12 cellular contexts compared by ENCODE assay signal in genomic region chr1:205584732-205585131, GRCh38. TPM values are rescaled to one million over a fixed set of nuclear protein-coding genes. Genes with fewer than 3 reads are reported as not detected.
A peak's percentile ranks its signal among the peaks of the same experiment; 100 is the strongest.
DNase-seq lines count a peak whose midpoint lies in the region; ATAC-seq and TF ChIP-seq lines count a peak whose summit lies in the region.
"Had no signal": no experiment of that assay in that cellular context is flagged by ENCODE, and none has a peak within 500 bp of the region (broad histone marks: within the 10 kb centered on the region; RNA-seq: fewer than 3 reads in every experiment).

No MANE protein-coding gene starts in this region.

- no peaks in the 10 kb centered on the region for H3K36me3 Mint-ChIP-seq in type B pancreatic cell
- H3K36me3 Mint-ChIP-seq: naive thymus-derived CD8-positive, alpha-beta T cell had no signal

- peak overlapping the region; percentile 26 for H3K27ac Mint-ChIP-seq in type B pancreatic cell

- H3K4me3 ChIP-seq in heart left ventricle (no peak overlapping the region), right atrium auricular region (no peak overlapping the region), OCI-LY7 (ENCODE audit: low read depth, low read length, poor library complexity, severe bottlenecking) (no peak overlapping the region), fibroblast of pulmonary artery (replicated peaks; ENCODE audit: low read depth, low read length) (no peak overlapping the region)

- peaks cover 11% of the 10 kb centered on the region for H3K27me3 Mint-ChIP-seq in type B pancreatic cell
- H3K27me3 Mint-ChIP-seq: naive thymus-derived CD8-positive, alpha-beta T cell had no signal

- H3K9me3 Mint-ChIP-seq in type B pancreatic cell: no peaks in the 10 kb centered on the region
- H3K9me3 Mint-ChIP-seq: naive thymus-derived CD8-positive, alpha-beta T cell had no signal

- TF ChIP-seq CTCF in heart left ventricle (IDR thresholded peaks at IDR 0.05): peak in 9 of 12 donors; percentile 12 to 42 (median 29)
- no peak for TF ChIP-seq CTCF in right atrium auricular region (IDR thresholded peaks at IDR 0.05)
- TF ChIP-seq CTCF in OCI-LY7 (conservative IDR thresholded peaks at IDR 0.05; ENCODE audit: low read length): peak; percentile 86
- TF ChIP-seq CTCF in fibroblast of pulmonary artery (IDR thresholded peaks at IDR 0.05; ENCODE audit: low read length, missing control alignments): peak; percentile 35
- TF ChIP-seq CTCF in type B pancreatic cell (conservative IDR thresholded peaks at IDR 0.05): peak; percentile 62

- intact Hi-C loops in heart left ventricle (cut with DNase I): loop anchor here in 8 of 10 donors (5.0 kb wide), 5 partner anchors 42 to 398 kb away; no protein-coding TSS in a partner anchor
- intact Hi-C loops in OCI-LY7 (cut with micrococcal nuclease; ENCODE audit: unreplicated experiment): no loop called here

- TF ChIP-seq POLR2A in heart left ventricle (IDR thresholded peaks at IDR 0.05): no peak

- no peak for DNase-seq in heart left ventricle
- DNase-seq in right atrium auricular region (ENCODE audit: low spot score): no peak
- no peak for DNase-seq in OCI-LY7 (ENCODE audit: low spot score)
- DNase-seq in fibroblast of pulmonary artery (ENCODE audit: low read depth): no peak
- DNase-seq in type B pancreatic cell (ENCODE audit: extremely low spot score, unreplicated experiment): no peak
- no peak for DNase-seq in putamen (ENCODE audit: low spot score)
- DNase-seq in dedifferentiated amniotic fluid mesenchymal stem cell (ENCODE audit: extremely low spot score): no peak
- DNase-seq: naive thymus-derived CD8-positive, alpha-beta T cell; NCI-H1417; NCI-H774; T1000 had no signal

- CTCF ChIA-PET in OCI-LY7 (lab: Charles Lee; ENCODE audit: unreplicated experiment): interaction anchor here (1.9 kb wide), 1 partner anchor 127 kb away, joined by 4 read pairs; no protein-coding TSS in a partner anchor

- BruUV-seq in OCI-LY7 (replicated peaks; lab: Mats Ljungman, UMichigan): no TSS peak

- H3K4me1 Mint-ChIP-seq in type B pancreatic cell (ENCODE audit: unreplicated experiment): peaks cover 17% of the 10 kb centered on the region

- H3K4me1 ChIP-seq in heart left ventricle (peaks cover 0 to 20% (median 12%) of the 10 kb centered on the region in 12 donors), right atrium auricular region (peaks cover 0 to 8% of the 10 kb centered on the region in 2 donors), OCI-LY7 (ENCODE audit: insufficient read depth, low read length, poor library complexity, severe bottlenecking) (peaks cover 16% of the 10 kb centered on the region)

- H3K79me2 ChIP-seq in OCI-LY7 (ENCODE audit: insufficient read depth, low read depth, low read length): no peaks in the 10 kb centered on the region

- no peaks in the 10 kb centered on the region for H3K9me3 ChIP-seq in heart left ventricle
- no peaks in the 10 kb centered on the region for H3K9me3 ChIP-seq in right atrium auricular region
- no peaks in the 10 kb centered on the region for H3K9me3 ChIP-seq in OCI-LY7 (ENCODE audit: low read length)

- WGBS in heart left ventricle, 4 donors: 67 to 74% (median 72%) methylated on average over 7 of the region's 7 CpGs

- H2AFZ ChIP-seq in OCI-LY7 (ENCODE audit: low read length): no peak overlapping the region

- ATAC-seq in heart left ventricle: no peak
- no peak for ATAC-seq in GM19455 (IDR thresholded peaks at IDR 0.05; ENCODE audit: unreplicated experiment)
- ATAC-seq: naive thymus-derived CD8-positive, alpha-beta T cell had no signal

- H3K9me2 ChIP-seq in OCI-LY7 (ENCODE audit: insufficient read depth, low read length): no peaks in the 10 kb centered on the region

- H3K4me2 ChIP-seq in OCI-LY7 (ENCODE audit: low read length): no peak overlapping the region

- POLR2A ChIA-PET in OCI-LY7 (lab: Charles Lee): interaction anchor here (0.7 kb wide), 1 partner anchor 61 kb away, joined by 3 read pairs; no protein-coding TSS in a partner anchor

- H3K36me3 ChIP-seq in heart left ventricle: no peaks in the 10 kb centered on the region
- H3K36me3 ChIP-seq in right atrium auricular region: no peaks in the 10 kb centered on the region
- H3K36me3 ChIP-seq in OCI-LY7 (ENCODE audit: insufficient read depth, low read length): no peaks in the 10 kb centered on the region

- H3K4me3 Mint-ChIP-seq in type B pancreatic cell: no peak overlapping the region
- H3K4me3 Mint-ChIP-seq: naive thymus-derived CD8-positive, alpha-beta T cell had no signal

- no peaks in the 10 kb centered on the region for H4K20me1 ChIP-seq in OCI-LY7 (ENCODE audit: insufficient read depth, low read length)

- H3K27ac ChIP-seq in heart left ventricle: no peak overlapping the region
- no peak overlapping the region for H3K27ac ChIP-seq in right atrium auricular region
- no peak overlapping the region for H3K27ac ChIP-seq in OCI-LY7 (ENCODE audit: low read depth, low read length, poor library complexity, severe bottlenecking)

- peaks cover 0 to 13% (median 0%) of the 10 kb centered on the region in 9 donors for H3K27me3 ChIP-seq in heart left ventricle
- H3K27me3 ChIP-seq in right atrium auricular region: no peaks in the 10 kb centered on the region

RNA-seq across cellular contexts. Expression of gene ELK4, which starts 47.1 kb away (rescaled TPM):
- total RNA-seq in heart left ventricle: 10 to 100 TPM; 18.5 to 54.9 (median 36.5) TPM
- polyA plus RNA-seq in heart left ventricle: 10 to 100 TPM in 1 of 2 donors, 1 to 10 TPM in 1; 5.0 to 11.3 TPM
- total RNA-seq in right atrium auricular region: 10 to 100 TPM; 18.8 to 19.1 TPM
- total RNA-seq in OCI-LY7 (2014; rRNA removed; shearing (Covaris generic)): 26.4 and 29.1 TPM in 2 replicates
- 82.7 and 88.3 TPM in 2 replicates for total RNA-seq in OCI-LY7 (2022)
- total RNA-seq in type B pancreatic cell (ENCODE audit: low replicate concordance): 20.9 and 27.6 TPM in 2 replicates

Comparison
In these comparisons a context has a peak if more than half of its experiments do, and no peak if none do; other contexts are left out.
1. CTCF ChIP-seq: peak in heart left ventricle (9 of 12), OCI-LY7 (single experiment), fibroblast of pulmonary artery (single experiment) and type B pancreatic cell (single experiment); none in right atrium auricular region (0 of 2).